In the genomic region with DNA sequence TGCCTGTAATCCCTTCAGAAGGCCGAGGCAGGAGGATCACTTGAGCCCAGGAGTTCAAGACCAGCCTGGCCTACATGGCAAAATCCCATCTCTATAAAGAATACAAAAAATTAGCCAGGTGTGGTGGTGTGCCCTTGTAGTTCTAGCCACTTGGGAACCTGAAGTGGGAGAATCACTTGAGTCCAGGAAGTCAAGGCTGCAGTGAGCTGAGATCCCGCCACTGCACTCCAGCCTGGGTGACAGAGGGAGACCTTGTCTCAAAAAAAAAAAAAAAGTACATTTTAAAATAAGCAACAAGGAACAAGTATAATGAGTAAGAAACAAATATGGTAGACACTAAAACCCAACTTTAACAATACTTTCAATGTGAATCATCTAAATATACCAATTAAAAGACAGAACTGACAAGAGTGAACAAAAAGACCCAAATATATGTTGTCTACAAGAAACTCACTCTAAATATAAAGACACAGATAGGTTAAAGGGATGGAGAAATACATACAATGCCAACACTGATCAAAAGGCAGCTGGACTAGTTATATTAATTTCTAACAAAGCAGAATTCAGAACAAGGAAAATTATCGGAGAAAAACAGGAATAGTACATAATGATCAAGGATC, we compare ENCODE assay signal across 20 cellular contexts.
"Had no signal": no experiment of that assay in that cellular context is flagged by ENCODE, and none has a peak within 500 bp of the region (broad histone marks: within the 10 kb centered on the region; RNA-seq: fewer than 3 reads in every experiment).

No MANE protein-coding gene starts in this region.

- H2AFZ ChIP-seq: parathyroid adenoma had no signal

- H3K4me3 Mint-ChIP-seq: nephron progenitor cell; stimulated activated memory B cell treated with anti-CD40 and anti-IgM and Interleukin-4, amounts not matched to agents 10 μg/mL and 1 μg/mL and 100 μg/mL, for 72 hours had no signal

- H3K4me1 ChIP-seq: parathyroid adenoma, prostate gland had no signal

- H3K9ac ChIP-seq: parathyroid adenoma had no signal

- H3K4me3 ChIP-seq: coronary artery, dorsolateral prefrontal cortex, heart left ventricle, prostate gland, right lobe of liver, stomach, thoracic aorta, transverse colon had no signal

- FAIRE-seq: frontal cortex, islet of Langerhans had no signal

- H3K36me3 ChIP-seq: heart left ventricle, prostate gland, right lobe of liver, stomach, thoracic aorta, transverse colon had no signal

- H3K27me3 Mint-ChIP-seq: naive thymus-derived CD4-positive, alpha-beta T cell; stimulated activated memory B cell treated with anti-CD40 and anti-IgM and Interleukin-4, amounts not matched to agents 10 μg/mL and 1 μg/mL and 100 μg/mL, for 72 hours had no signal

- H3K9me3 ChIP-seq: prostate gland, right lobe of liver had no signal

- H3K27me3 ChIP-seq: dorsolateral prefrontal cortex, heart left ventricle, right lobe of liver, stomach, transverse colon had no signal

- H3K27ac ChIP-seq: coronary artery, dorsolateral prefrontal cortex, heart left ventricle, parathyroid adenoma, prostate gland, right lobe of liver, stomach, transverse colon had no signal

- ATAC-seq: heart left ventricle; naive thymus-derived CD4-positive, alpha-beta T cell; right lobe of liver; stimulated activated memory B cell treated with anti-CD40 and anti-IgM and Interleukin-4, amounts not matched to agents 10 μg/mL and 1 μg/mL and 100 μg/mL, for 72 hours had no signal

- DNase-seq: dorsolateral prefrontal cortex; effector CD8-positive, alpha-beta T cell; heart left ventricle; hippocampal formation; kidney glomerular epithelial cell; naive thymus-derived CD4-positive, alpha-beta T cell; nephron progenitor cell; right lobe of liver; stimulated activated CD4-positive, alpha-beta T cell treated with anti-CD3 and anti-CD28 coated beads, Interleukin-4, amount 100 ng/mL, for 1 hour; stimulated activated CD8-positive, alpha-beta memory T cell treated with anti-CD3 and anti-CD28 coated beads, Interleukin-4, amount 100 ng/mL, for 48 hours; stomach; substantia nigra; transverse colon had no signal
